In genomic region chr13:73697166-73697565, GRCh38 we compare ENCODE assay signal across 23 cellular contexts.
"Had no signal": no experiment of that assay in that cellular context is flagged by ENCODE, and none has a peak within 500 bp of the region (broad histone marks: within the 10 kb centered on the region; RNA-seq: fewer than 3 reads in every experiment).

No MANE protein-coding gene starts in this region.

- H3K9me3 Mint-ChIP-seq: naive B cell; stimulated activated naive CD8-positive, alpha-beta T cell treated with anti-CD3 and anti-CD28 coated beads, Interleukin-15, Interleukin-2, amounts not matched to agents 100 ng/mL and 50 ng/mL, for 24 hours had no signal

- FAIRE-seq: islet of Langerhans had no signal

- ATAC-seq: left cardiac atrium, mucosa of descending colon, psoas muscle, right cardiac atrium had no signal

- H3K27ac Mint-ChIP-seq: naive B cell had no signal

- H3K27me3 ChIP-seq: ascending aorta, cardiac muscle cell, suprapubic skin, transverse colon, vagina had no signal

- H3K27me3 Mint-ChIP-seq: activated CD4-positive, alpha-beta T cell treated with anti-CD3 and anti-CD28 coated beads, Interleukin-2, amount 10 ng/mL, durations not matched to agents 24 days and 14 days; naive B cell; stimulated activated naive CD8-positive, alpha-beta T cell treated with anti-CD3 and anti-CD28 coated beads, Interleukin-15, Interleukin-2, amounts not matched to agents 100 ng/mL and 50 ng/mL, for 24 hours had no signal

- H3K4me3 Mint-ChIP-seq: activated CD4-positive, alpha-beta T cell treated with anti-CD3 and anti-CD28 coated beads, Interleukin-2, amount 10 ng/mL, durations not matched to agents 24 days and 14 days; naive B cell; stimulated activated naive CD8-positive, alpha-beta T cell treated with anti-CD3 and anti-CD28 coated beads, Interleukin-15, Interleukin-2, amounts not matched to agents 100 ng/mL and 50 ng/mL, for 24 hours had no signal

- DNase-seq: activated CD4-positive, alpha-beta T cell treated with anti-CD3 and anti-CD28 coated beads, Interleukin-2, amount 10 ng/mL, durations not matched to agents 24 days and 14 days; activated CD4-positive, CD25-positive, alpha-beta regulatory T cell; activated CD8-positive, alpha-beta memory T cell treated with anti-CD3 and anti-CD28 coated beads for 24 hours; activated CD8-positive, alpha-beta memory T cell treated with anti-CD3 and anti-CD28 coated beads, Interleukin-2, amount 50 U/mL, for 48 hours; activated naive CD4-positive, alpha-beta T cell; dermis blood vessel endothelial cell; foreskin fibroblast; glutamatergic neuron; hippocampal formation; left cardiac atrium; mesenchymal stem cell; mucosa of descending colon; naive B cell; psoas muscle; right cardiac atrium; stimulated activated CD4-positive, alpha-beta T cell treated with anti-CD3 and anti-CD28 coated beads, Interleukin-2, amount 100 ng/mL, for 24 hours; transverse colon had no signal

- H3K4me3 ChIP-seq: ascending aorta, cardiac muscle cell, mucosa of descending colon, psoas muscle, suprapubic skin, transverse colon, vagina had no signal
